12 cellular contexts compared by ENCODE assay signal in the genomic region with DNA sequence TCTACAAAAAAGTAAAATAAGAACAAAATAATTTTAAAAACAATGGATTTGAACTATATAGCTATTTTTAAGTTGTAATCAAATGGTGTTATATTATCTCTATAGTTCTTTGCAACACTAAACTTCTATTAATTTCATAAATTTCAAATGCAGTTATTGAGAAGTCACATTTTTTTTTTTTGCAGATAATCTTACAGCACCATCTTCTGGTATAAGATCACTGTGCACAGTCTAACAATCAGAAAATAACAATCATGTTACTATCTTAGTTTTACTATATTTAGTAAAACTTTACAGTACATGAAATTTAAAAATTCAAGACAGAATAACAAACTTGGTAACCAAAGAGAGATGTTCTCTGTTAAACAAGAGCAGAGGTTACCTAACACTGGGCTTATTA. TPM values are rescaled to one million over a fixed set of nuclear protein-coding genes. Genes with fewer than 3 reads are reported as not detected.
DNase-seq lines count a peak whose midpoint lies in the region; ATAC-seq, FAIRE-seq and TF ChIP-seq lines count a peak whose summit lies in the region.
"Had no signal": no experiment of that assay in that cellular context is flagged by ENCODE, and none has a peak within 500 bp of the region (broad histone marks: within the 10 kb centered on the region; RNA-seq: fewer than 3 reads in every experiment).

No MANE protein-coding gene starts in this region.

- FAIRE-seq in astrocyte (lab: Jason Lieb, UNC), result no peak

- H2AK5ac ChIP-seq in IMR-90 (ENCODE audit: low read depth, low read length), result no peak overlapping the region

- H3K4me3 ChIP-seq in BE2C (ENCODE audit: low read depth, low read length) (no peak overlapping the region), IMR-90 (ENCODE audit: insufficient read depth, low read depth, low read length) (no peak overlapping the region), astrocyte (ENCODE audit: insufficient read depth, low read depth, low read length) (no peak overlapping the region)

- H4K20me1 ChIP-seq in IMR-90 (ENCODE audit: insufficient read depth, low read length), result no peaks in the 10 kb centered on the region
- H4K20me1 ChIP-seq in astrocyte (ENCODE audit: insufficient read depth, low read length), result no peaks in the 10 kb centered on the region

- no peak overlapping the region for H3K18ac ChIP-seq in IMR-90 (ENCODE audit: low read depth, low read length)

- no peak overlapping the region for H4K8ac ChIP-seq in IMR-90 (ENCODE audit: low read depth in 2 of 2, low read length in 2 of 2)

- H3K4ac ChIP-seq in IMR-90 (ENCODE audit: low read depth, low read length), result no peak overlapping the region

- H3K4me1 ChIP-seq in BE2C (no peaks in the 10 kb centered on the region), IMR-90 (ENCODE audit: control insufficient read depth, insufficient read depth, low read length) (no peaks in the 10 kb centered on the region), astrocyte (ENCODE audit: insufficient read depth, low read length) (no peaks in the 10 kb centered on the region)

- H3K4me3 Mint-ChIP-seq in astrocyte (ENCODE audit: unreplicated experiment), result no peak overlapping the region

- H3K27ac ChIP-seq in IMR-90 (ENCODE audit: insufficient read depth, low read length) (no peak overlapping the region), astrocyte (ENCODE audit: low read depth, low read length) (no peak overlapping the region)

- no peak overlapping the region for H3K14ac ChIP-seq in IMR-90 (replicated peaks; ENCODE audit: low read depth, low read length)

- POLR2A ChIA-PET in IMR-90 (lab: Charles Lee; ENCODE audit: unreplicated experiment), result interaction anchor here (0.7 kb wide), 1 partner anchor 190 kb away, joined by 4 read pairs; no protein-coding TSS in a partner anchor

- H4K91ac ChIP-seq in IMR-90 (ENCODE audit: insufficient read depth, low read depth, low read length), result no peak overlapping the region

- H3K27ac Mint-ChIP-seq in astrocyte (ENCODE audit: unreplicated experiment), result no peak overlapping the region

- H2BK5ac ChIP-seq in IMR-90 (ENCODE audit: low read depth, low read length, poor library complexity, severe bottlenecking), result no peak overlapping the region

- no peak overlapping the region for H2BK15ac ChIP-seq in IMR-90 (ENCODE audit: low read depth, low read length)

- no peaks in the 10 kb centered on the region for H3K4me1 Mint-ChIP-seq in astrocyte (ENCODE audit: low read depth, unreplicated experiment)

- no peak overlapping the region for H3K4me2 ChIP-seq in IMR-90 (ENCODE audit: low read depth, low read length)
- H3K4me2 ChIP-seq in astrocyte (ENCODE audit: low read length), result no peak overlapping the region

- H3K79me2 ChIP-seq in astrocyte (ENCODE audit: insufficient read depth, low read length), result no peaks in the 10 kb centered on the region

- no peak overlapping the region for H2BK120ac ChIP-seq in IMR-90 (ENCODE audit: low read depth, low read length)

- H3K9me3 ChIP-seq in BE2C, result no peaks in the 10 kb centered on the region
- H3K9me3 ChIP-seq in IMR-90 (ENCODE audit: control insufficient read depth, insufficient read depth, low read length), result no peaks in the 10 kb centered on the region
- no peaks in the 10 kb centered on the region for H3K9me3 ChIP-seq in astrocyte (ENCODE audit: insufficient read depth, low read depth, low read length)

- dilution Hi-C loops in IMR-90 (cut with HindIII; ENCODE audit: low sequenced_read_pairs, unreplicated experiment), result no loop called here

- H3K79me1 ChIP-seq in IMR-90 (ENCODE audit: low read depth in 1 of 2, low read length in 2 of 2), result peaks cover 0 to 3% of the 10 kb centered on the region in 2 experiments; a peak in 2 of 4 replicates

- H3K36me3 Mint-ChIP-seq in astrocyte (ENCODE audit: low read depth, unreplicated experiment), result peaks cover 2% of the 10 kb centered on the region

- H2AFZ ChIP-seq in IMR-90 (replicated peaks; ENCODE audit: low read length, poor library complexity) (no peak overlapping the region), astrocyte (ENCODE audit: low read depth, low read length) (no peak overlapping the region)

- BruUV-seq in IMR-90 (replicated peaks; lab: Mats Ljungman, UMichigan), result no TSS peak

- no peak overlapping the region for H3K23ac ChIP-seq in IMR-90 (ENCODE audit: low read depth, low read length)

- H3K9me1 ChIP-seq in IMR-90 (ENCODE audit: insufficient read depth, low read length), result no peaks in the 10 kb centered on the region

- ATAC-seq in IMR-90 (ENCODE audit: low read depth) (no peak), GM21423 (IDR thresholded peaks at IDR 0.05; ENCODE audit: unreplicated experiment) (no peak), GM18907 (IDR thresholded peaks at IDR 0.05; ENCODE audit: unreplicated experiment) (no peak)

- TF ChIP-seq RAD21 in IMR-90 (IDR thresholded peaks at IDR 0.05; ENCODE audit: low read length), result 0 out of 2 replicates have a peak, but pooled peaks have one; percentile 11

- no peak for DNase-seq in BE2C
- no peak for DNase-seq in IMR-90
- DNase-seq in astrocyte (ENCODE audit: low read depth), result no peak
- DNase-seq in lung microvascular endothelial cell (ENCODE audit: low read depth in 2 of 2), result peak; percentile 9 to 25
- DNase-seq in NCI-H748 treated with DMSO at 0.1 percent for 48 hours (lab: John Stamatoyannopoulos, UW), result no peak
- DNase-seq in cerebellar cortex (ENCODE audit: low spot score), result no peak
- DNase-seq: activated naive CD4-positive, alpha-beta T cell treated with Interleukin-2 at 50 U/mL for 16 hours; NCI-H524; SW 1271; trophoblast cell had no signal

- TF ChIP-seq POLR2A in IMR-90 (IDR thresholded peaks at IDR 0.05; ENCODE audit: low read depth, low read length), result no peak

- H3K27me3 Mint-ChIP-seq in astrocyte (ENCODE audit: low read depth, unreplicated experiment), result no peaks in the 10 kb centered on the region

- H4K5ac ChIP-seq in IMR-90 (ENCODE audit: low read depth, low read length), result no peak overlapping the region

- H2BK20ac ChIP-seq in IMR-90 (ENCODE audit: low read depth, low read length), result no peak overlapping the region

- no peak overlapping the region for H3K9ac ChIP-seq in IMR-90 (ENCODE audit: low read depth, low read length)
- no peak overlapping the region for H3K9ac ChIP-seq in astrocyte (ENCODE audit: low read length)

- CTCF ChIA-PET in IMR-90 (lab: Yijun Ruan, JAX), result interaction anchor here (0.6 to 0.7 kb wide), 3 partner anchors 10 to 145 kb away, joined by 3 to 4 read pairs (median 4); no protein-coding TSS in a partner anchor

- no peaks in the 10 kb centered on the region for H3K9me3 Mint-ChIP-seq in astrocyte (ENCODE audit: unreplicated experiment)

- intact Hi-C loops in IMR-90 (cut with micrococcal nuclease), result loop anchor here (1.0 kb wide), 1 partner anchor 827 kb away; no protein-coding TSS in a partner anchor

- no peak overlapping the region for H2AK9ac ChIP-seq in IMR-90 (replicated peaks; ENCODE audit: low read depth, low read length, poor library complexity)

- TF ChIP-seq CTCF in BE2C (IDR thresholded peaks at IDR 0.05; ENCODE audit: low read depth, low read length) (peak; percentile 22; the same call in 1 of the 2 replicates), IMR-90 (conservative IDR thresholded peaks at IDR 0.05; ENCODE audit: low read depth, low read length) (peak; percentile 35; the same call in 1 of the 2 replicates), astrocyte (IDR thresholded peaks at IDR 0.05; ENCODE audit: insufficient read depth, low read depth, low read length) (peak; percentile 11)

- no peaks in the 10 kb centered on the region for H3K36me3 ChIP-seq in BE2C
- H3K36me3 ChIP-seq in IMR-90 (ENCODE audit: control insufficient read depth, insufficient read depth, low read length), result 0 out of 2 replicates have a peak, but pooled peaks cover 1% of the 10 kb centered on the region
- H3K36me3 ChIP-seq in astrocyte (ENCODE audit: insufficient read depth, low read length), result peaks cover 5% of the 10 kb centered on the region

- H3K27me3 ChIP-seq in BE2C (no peaks in the 10 kb centered on the region), IMR-90 (ENCODE audit: control insufficient read depth, insufficient read depth, low read length) (no peaks in the 10 kb centered on the region), astrocyte (ENCODE audit: insufficient read depth, low read length) (no peaks in the 10 kb centered on the region)

- no peak overlapping the region for H3K56ac ChIP-seq in IMR-90 (ENCODE audit: extremely low read depth, insufficient read depth, low read length)

- in situ Hi-C loops in IMR-90 (cut with MboI; ENCODE audit: low sequenced_read_pairs), result no loop called here

TF ChIP-seq in IMR-90, 13 proteins besides CTCF, POLR2A, EP300 and RAD21:
- TF ChIP-seq, protein P1, sequence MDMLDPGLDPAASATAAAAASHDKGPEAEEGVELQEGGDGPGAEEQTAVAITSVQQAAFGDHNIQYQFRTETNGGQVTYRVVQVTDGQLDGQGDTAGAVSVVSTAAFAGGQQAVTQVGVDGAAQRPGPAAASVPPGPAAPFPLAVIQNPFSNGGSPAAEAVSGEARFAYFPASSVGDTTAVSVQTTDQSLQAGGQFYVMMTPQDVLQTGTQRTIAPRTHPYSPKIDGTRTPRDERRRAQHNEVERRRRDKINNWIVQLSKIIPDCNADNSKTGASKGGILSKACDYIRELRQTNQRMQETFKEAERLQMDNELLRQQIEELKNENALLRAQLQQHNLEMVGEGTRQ (IDR thresholded peaks at IDR 0.05; ENCODE audit: low read depth, low read length), result no peak
- no peak for TF ChIP-seq RCOR1 (IDR thresholded peaks at IDR 0.05; ENCODE audit: insufficient replicate concordance, low read length)
- no peak for TF ChIP-seq SMC3 (IDR thresholded peaks at IDR 0.05; ENCODE audit: low read depth, low read length)

RNA-seq across cellular contexts. Expression of a gene that starts 40.6 kb away (rescaled TPM):
- polyA plus RNA-seq in BE2C (2012; ENCODE audit: insufficient read depth, insufficient read length, low read depth), result 1.4 TPM
- total RNA-seq in IMR-90 (2012; rRNA removed) (8.6 and 18.1 TPM in 2 replicates), astrocyte (21.4 and 23.1 TPM in 2 replicates), lung microvascular endothelial cell (11.3 and 12.0 TPM in 2 replicates)
- 6.4 and 8.5 TPM in 2 replicates for polyA plus RNA-seq in IMR-90 (2012; rRNA removed)
- polyA plus RNA-seq in IMR-90 (2012; cell fraction: cytosol; rRNA removed), result 1.6 and 2.1 TPM in 2 replicates
- 1.2 and 4.1 TPM in 2 replicates for polyA plus RNA-seq in IMR-90 (2012; cell fraction: nucleus; rRNA removed; ENCODE audit: low replicate concordance)

Comparison
In these comparisons a context has a peak if more than half of its experiments do, and no peak if none do; other contexts are left out.
1. DNase-seq: peak in lung microvascular endothelial cell (2 of 2); none in BE2C (single experiment), IMR-90 (single experiment), astrocyte (single experiment), NCI-H748 treated with DMSO at 0.1 percent for 48 hours (single experiment) and cerebellar cortex (single experiment).
2. Peak in every context shown above with its lines, with median percentiles within 50 percentile points of each other: CTCF ChIP-seq.